15 cellular contexts compared by ENCODE assay signal in the genomic region with DNA sequence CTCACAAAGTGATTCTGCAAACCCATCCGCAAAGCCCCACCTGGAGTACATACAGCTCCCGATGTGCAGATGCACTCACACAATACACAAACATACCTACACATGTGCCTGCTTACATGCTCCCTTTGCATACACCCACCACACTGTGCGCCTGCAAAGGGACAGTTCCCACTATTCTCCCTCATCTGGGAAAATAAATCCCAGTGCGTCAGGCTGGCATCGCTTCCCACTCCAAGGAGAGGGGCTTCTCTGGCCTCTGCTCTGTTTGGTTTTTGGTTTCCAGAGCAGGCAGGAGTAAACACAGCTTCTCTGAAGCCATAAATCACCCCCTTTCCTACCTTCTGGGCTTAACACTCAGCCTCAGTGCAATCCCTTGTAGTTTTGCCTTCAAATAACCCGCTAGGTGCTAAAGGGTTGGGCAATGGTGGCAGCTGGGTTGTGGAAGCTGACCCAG. TPM values are rescaled to one million over a fixed set of nuclear protein-coding genes. Genes with fewer than 3 reads are reported as not detected.
DNase-seq lines count a peak whose midpoint lies in the region; ATAC-seq, FAIRE-seq and TF ChIP-seq lines count a peak whose summit lies in the region.
"Had no signal": no experiment of that assay in that cellular context is flagged by ENCODE, and none has a peak within 500 bp of the region (broad histone marks: within the 10 kb centered on the region; RNA-seq: fewer than 3 reads in every experiment).

No MANE protein-coding gene starts in this region.

- intact Hi-C loops in spleen (cut with DNase I; ENCODE audit: low total_unique reads) (no loop called here), pancreas (cut with DNase I) (no loop called here), left ventricle myocardium superior (cut with micrococcal nuclease) (no loop called here)

- H3K9ac ChIP-seq in astrocyte (ENCODE audit: low read length), result peak overlapping the region; percentile 79

- H3K27ac ChIP-seq in astrocyte (ENCODE audit: low read depth, low read length), result peak overlapping the region; percentile 57
- H3K27ac ChIP-seq in spleen, result peak overlapping the region in 7 of 8 donors; percentile 55 to 89 (median 70)
- no peak overlapping the region for H3K27ac ChIP-seq in pancreas

- WGBS in spleen, 5 donors, result 74 to 93% (median 86%) methylated on average over 6 of the region's 6 CpGs
- WGBS in pancreas, 2 donors, result 46 to 56% methylated on average over 6 of the region's 6 CpGs

- H3K9me3 Mint-ChIP-seq in astrocyte (ENCODE audit: unreplicated experiment), result peaks cover 18% of the 10 kb centered on the region
- H3K9me3 Mint-ChIP-seq: activated T-helper 1 cell treated with anti-CD3 and anti-CD28 coated beads, Interleukin-12 subunit alpha, Interleukin-12 subunit beta, Interleukin-2, Interleukin-4 antibody, amounts not matched to agents 30 ng/mL and 10 ng/mL and 1 ng/mL, durations not matched to agents 14 hours and 24 hours and 36 hours had no signal

- no peak for DNase-seq in Jurkat, Clone E6-1 (ENCODE audit: low read depth, low spot score)
- no peak for DNase-seq in astrocyte (ENCODE audit: low read depth)
- peak; percentile 97 for DNase-seq in left kidney (ENCODE audit: low read depth, low spot score)
- DNase-seq in spleen, result no peak
- DNase-seq in pancreas, result no peak
- DNase-seq in central memory CD4-positive, alpha-beta T cell, result no peak
- no peak for DNase-seq in left ventricle myocardium superior
- DNase-seq: caudate nucleus; COR-L47; erythroblast; occipital lobe; stimulated activated CD4-positive, alpha-beta T cell treated with anti-CD3 and anti-CD28 coated beads, Interleukin-4, amount 100 ng/mL, for 1 hour; stimulated activated naive CD4-positive, alpha-beta T cell treated with Interleukin-2 at 50 U/mL for 16 hours had no signal

- peak overlapping the region; percentile 51 for H3K4me3 ChIP-seq in Jurkat, Clone E6-1 (ENCODE audit: low read length)
- H3K4me3 ChIP-seq in astrocyte (ENCODE audit: insufficient read depth, low read depth, low read length) (peak overlapping the region; percentile 58), spleen (peak overlapping the region in 4 of 8 donors; percentile 20 to 59 (median 34)), pancreas (no peak overlapping the region)

- H4K20me1 ChIP-seq in astrocyte (ENCODE audit: insufficient read depth, low read length), result peaks cover 9% of the 10 kb centered on the region

- TF ChIP-seq POLR2A in spleen (IDR thresholded peaks at IDR 0.05), result no peak

- peaks cover 55% of the 10 kb centered on the region for H3K27me3 Mint-ChIP-seq in astrocyte (ENCODE audit: low read depth, unreplicated experiment)

- FAIRE-seq in astrocyte (lab: Jason Lieb, UNC) (no peak), pancreas (lab: Jason Lieb, UNC) (no peak)

- H3K27ac Mint-ChIP-seq in astrocyte (ENCODE audit: unreplicated experiment), result no peak overlapping the region
- H3K27ac Mint-ChIP-seq: activated T-helper 1 cell treated with anti-CD3 and anti-CD28 coated beads, Interleukin-12 subunit alpha, Interleukin-12 subunit beta, Interleukin-2, Interleukin-4 antibody, amounts not matched to agents 30 ng/mL and 10 ng/mL and 1 ng/mL, durations not matched to agents 14 hours and 24 hours and 36 hours had no signal

- H3K27me3 ChIP-seq in astrocyte (ENCODE audit: insufficient read depth, low read length) (peaks cover 86% of the 10 kb centered on the region), spleen (replicated peaks in 1 of 7) (peaks cover 0 to 69% (median 14%) of the 10 kb centered on the region in 7 donors), pancreas (peaks cover 0 to 20% (median 0%) of the 10 kb centered on the region in 4 donors)

- H2AFZ ChIP-seq in astrocyte (ENCODE audit: low read depth, low read length), result no peak overlapping the region

- H3K4me3 Mint-ChIP-seq in astrocyte (ENCODE audit: unreplicated experiment), result no peak overlapping the region
- H3K4me3 Mint-ChIP-seq: activated T-helper 1 cell treated with anti-CD3 and anti-CD28 coated beads, Interleukin-12 subunit alpha, Interleukin-12 subunit beta, Interleukin-2, Interleukin-4 antibody, amounts not matched to agents 30 ng/mL and 10 ng/mL and 1 ng/mL, durations not matched to agents 14 hours and 24 hours and 36 hours had no signal

- H3K4me2 ChIP-seq in astrocyte (ENCODE audit: low read length), result peak overlapping the region; percentile 83

- H3K36me3 ChIP-seq in astrocyte (ENCODE audit: insufficient read depth, low read length) (no peaks in the 10 kb centered on the region), spleen (no peaks in the 10 kb centered on the region), pancreas (no peaks in the 10 kb centered on the region)

- no peak for TF ChIP-seq CTCF in astrocyte (IDR thresholded peaks at IDR 0.05; ENCODE audit: insufficient read depth, low read depth, low read length)
- TF ChIP-seq CTCF in spleen (IDR thresholded peaks at IDR 0.05 in 8 of 11, conservative IDR thresholded peaks at IDR 0.05 in 3 of 11), result no peak
- no peak for TF ChIP-seq CTCF in pancreas (IDR thresholded peaks at IDR 0.05)

- H3K36me3 Mint-ChIP-seq in astrocyte (ENCODE audit: low read depth, unreplicated experiment), result peaks cover 2% of the 10 kb centered on the region

- H3K4me1 Mint-ChIP-seq in astrocyte (ENCODE audit: low read depth, unreplicated experiment), result no peaks in the 10 kb centered on the region

- ATAC-seq in pancreas, result no peak
- no peak for ATAC-seq in left ventricle myocardium superior
- ATAC-seq in GM21825 (IDR thresholded peaks at IDR 0.05; ENCODE audit: unreplicated experiment), result no peak

- H3K9me3 ChIP-seq in astrocyte (ENCODE audit: insufficient read depth, low read depth, low read length) (no peaks in the 10 kb centered on the region), spleen (no peaks in the 10 kb centered on the region), pancreas (no peaks in the 10 kb centered on the region)

- peaks cover 28% of the 10 kb centered on the region for H3K4me1 ChIP-seq in astrocyte (ENCODE audit: insufficient read depth, low read length)
- peaks cover 0 to 73% (median 11%) of the 10 kb centered on the region in 6 donors for H3K4me1 ChIP-seq in spleen
- no peaks in the 10 kb centered on the region for H3K4me1 ChIP-seq in pancreas

- peaks cover 95% of the 10 kb centered on the region for H3K79me2 ChIP-seq in astrocyte (ENCODE audit: insufficient read depth, low read length)

RNA-seq across cellular contexts. Expression of gene HOXB4, which starts 14.7 kb away (rescaled TPM):
- polyA plus RNA-seq in Jurkat, Clone E6-1 (2012; ENCODE audit: insufficient read depth, insufficient read length), result 8.6 TPM
- total RNA-seq in astrocyte, result not detected in 2 replicates
- total RNA-seq in spleen, result 1 to 10 TPM; 1.9 to 6.4 (median 3.6) TPM
- polyA plus RNA-seq in spleen, result 1 to 10 TPM; 2.3 to 2.7 (median 2.4) TPM
- 1 to 10 TPM in 1 of 6 donors, under 1 TPM in 5; 0.22 to 2.5 (median 0.57) TPM for total RNA-seq in pancreas
- under 1 TPM; 0.89 to 0.91 TPM for polyA plus RNA-seq in pancreas
- total RNA-seq in left ventricle myocardium superior, result 0.79 TPM
- total RNA-seq: occipital lobe had no signal

RNA-seq across cellular contexts. Expression of gene HOXB2, which starts 18.5 kb away (rescaled TPM):
- not detected for polyA plus RNA-seq in Jurkat, Clone E6-1 (2012; ENCODE audit: insufficient read depth, insufficient read length)
- total RNA-seq in astrocyte, result 0.41 and 1.8 TPM in 2 replicates
- 10 to 100 TPM in 4 of 7 donors, 1 to 10 TPM in 3; 5.9 to 21.9 (median 10.2) TPM for total RNA-seq in spleen
- 1 to 10 TPM; 7.2 to 8.2 (median 8.0) TPM for polyA plus RNA-seq in spleen
- total RNA-seq in pancreas, result 1 to 10 TPM in 3 of 6 donors, under 1 TPM in 3; 0.39 to 5.1 (median 1.3) TPM
- 1 to 10 TPM; 2.2 to 4.6 TPM for polyA plus RNA-seq in pancreas
- 2.8 TPM for total RNA-seq in left ventricle myocardium superior

RNA-seq across cellular contexts. Expression of gene HOXB3, which starts 26.6 kb away (rescaled TPM):
- 13.5 TPM for polyA plus RNA-seq in Jurkat, Clone E6-1 (2012; ENCODE audit: insufficient read depth, insufficient read length)
- total RNA-seq in astrocyte (not detected in 2 replicates), spleen (10 to 100 TPM in 4 of 7 donors, 1 to 10 TPM in 3; 6.8 to 23.1 (median 10.4) TPM), pancreas (1 to 10 TPM; 1.1 to 5.6 (median 1.6) TPM), left ventricle myocardium superior (2.7 TPM)
- polyA plus RNA-seq in spleen (1 to 10 TPM; 3.6 to 7.8 (median 6.5) TPM), pancreas (1 to 10 TPM; 3.3 to 5.6 TPM)
- total RNA-seq: occipital lobe had no signal

RNA-seq across cellular contexts. Expression of gene HOXB5, which starts 30.2 kb away (rescaled TPM):
- not detected for polyA plus RNA-seq in Jurkat, Clone E6-1 (2012; ENCODE audit: insufficient read depth, insufficient read length)
- total RNA-seq in astrocyte, result not detected in 2 replicates
- 1 to 10 TPM in 3 of 7 donors, under 1 TPM in 4; 0.43 to 2.6 (median 0.67) TPM for total RNA-seq in spleen
- 1 to 10 TPM in 2 of 3 donors, under 1 TPM in 1; 0.91 to 1.5 (median 1.3) TPM for polyA plus RNA-seq in spleen
- total RNA-seq in pancreas, result under 1 TPM; 0.19 to 0.90 (median 0.26) TPM
- 1 to 10 TPM in 1 of 2 donors, under 1 TPM in 1; 0.80 to 1.0 TPM for polyA plus RNA-seq in pancreas
- not detected for total RNA-seq in left ventricle myocardium superior
- total RNA-seq: activated T-helper 1 cell treated with anti-CD3 and anti-CD28 coated beads, Interleukin-12 subunit alpha, Interleukin-12 subunit beta, Interleukin-2, Interleukin-4 antibody, amounts not matched to agents 30 ng/mL and 10 ng/mL and 1 ng/mL, durations not matched to agents 14 hours and 24 hours and 36 hours; occipital lobe had no signal

RNA-seq across cellular contexts. Expression of gene HOXB1, which starts 32.6 kb away (rescaled TPM):
- polyA plus RNA-seq in Jurkat, Clone E6-1 (2012; ENCODE audit: insufficient read depth, insufficient read length), result not detected
- not detected in 2 replicates for total RNA-seq in astrocyte
- not detected for total RNA-seq in spleen
- under 1 TPM in 1 of 3 donors, not detected in 2; 0.06 TPM for polyA plus RNA-seq in spleen
- not detected for total RNA-seq in pancreas
- not detected for polyA plus RNA-seq in pancreas
- not detected for total RNA-seq in left ventricle myocardium superior
- total RNA-seq: activated T-helper 1 cell treated with anti-CD3 and anti-CD28 coated beads, Interleukin-12 subunit alpha, Interleukin-12 subunit beta, Interleukin-2, Interleukin-4 antibody, amounts not matched to agents 30 ng/mL and 10 ng/mL and 1 ng/mL, durations not matched to agents 14 hours and 24 hours and 36 hours; occipital lobe had no signal

Comparison
In these comparisons a context has a peak if more than half of its experiments do, and no peak if none do; other contexts are left out.
1. H3K4me3 ChIP-seq: peak in Jurkat, Clone E6-1 (single experiment) and astrocyte (single experiment); none in pancreas (0 of 4).
2. H3K27ac ChIP-seq: peak in astrocyte (single experiment) and spleen (7 of 8); none in pancreas (0 of 4).